Comparison of ENCODE assay signal across 8 cellular contexts in genomic region chr17:45061606-45062205, GRCh38. TPM values are rescaled to one million over a fixed set of nuclear protein-coding genes. Genes with fewer than 3 reads are reported as not detected.
DNase-seq lines count a peak whose midpoint lies in the region; ATAC-seq and TF ChIP-seq lines count a peak whose summit lies in the region.

No MANE protein-coding gene starts in this region.

- TF ChIP-seq CTCF in astrocyte of the spinal cord (IDR thresholded peaks at IDR 0.05; ENCODE audit: low read depth, low read length) (no peak), lower lobe of right lung (IDR thresholded peaks at IDR 0.05) (no peak), type B pancreatic cell (conservative IDR thresholded peaks at IDR 0.05) (no peak)

- no peaks in the 10 kb centered on the region for H3K27me3 ChIP-seq in lower lobe of right lung (ENCODE audit: low read depth)

- H3K9me3 Mint-ChIP-seq in activated naive CD4-positive, alpha-beta T cell treated with anti-CD3 and anti-CD28 coated beads for 36 hours: no peaks in the 10 kb centered on the region
- no peaks in the 10 kb centered on the region for H3K9me3 Mint-ChIP-seq in type B pancreatic cell

- H3K4me1 ChIP-seq in lower lobe of right lung: peaks cover 51% of the 10 kb centered on the region

- H3K27ac ChIP-seq in lower lobe of right lung: peak overlapping the region; percentile 91

- ATAC-seq in lower lobe of right lung (no peak), GM21717 (IDR thresholded peaks at IDR 0.05; ENCODE audit: unreplicated experiment) (no peak), GM18519 (IDR thresholded peaks at IDR 0.05; ENCODE audit: low FRiP score, unreplicated experiment) (no peak)

- in situ Hi-C loops in astrocyte of the spinal cord (cut with HindIII; ENCODE audit: low sequenced_read_pairs): no loop called here

- no peaks in the 10 kb centered on the region for H3K27me3 Mint-ChIP-seq in activated naive CD4-positive, alpha-beta T cell treated with anti-CD3 and anti-CD28 coated beads for 36 hours (ENCODE audit: low read depth)
- H3K27me3 Mint-ChIP-seq in type B pancreatic cell: no peaks in the 10 kb centered on the region

- H3K36me3 ChIP-seq in lower lobe of right lung: peaks cover 5% of the 10 kb centered on the region

- peaks cover 47% of the 10 kb centered on the region for H3K4me1 Mint-ChIP-seq in activated naive CD4-positive, alpha-beta T cell treated with anti-CD3 and anti-CD28 coated beads for 36 hours (ENCODE audit: low read depth)
- peaks cover 9% of the 10 kb centered on the region for H3K4me1 Mint-ChIP-seq in type B pancreatic cell (ENCODE audit: unreplicated experiment)

- no peaks in the 10 kb centered on the region for H3K9me3 ChIP-seq in lower lobe of right lung

- no peak for DNase-seq in activated naive CD4-positive, alpha-beta T cell treated with anti-CD3 and anti-CD28 coated beads for 36 hours
- DNase-seq in activated naive CD4-positive, alpha-beta T cell (lab: John Stamatoyannopoulos, UW): no peak
- DNase-seq in astrocyte of the spinal cord (ENCODE audit: low read depth, low spot score) (no peak), lower lobe of right lung (no peak), type B pancreatic cell (ENCODE audit: extremely low spot score, unreplicated experiment) (no peak), NCI-H146 (lab: John Stamatoyannopoulos, UW) (no peak)

- CTCF ChIA-PET in activated naive CD4-positive, alpha-beta T cell treated with anti-CD3 and anti-CD28 coated beads for 36 hours (lab: Charles Lee): interaction anchor here (0.6 to 1.5 kb wide), 5 partner anchors 9 to 240 kb away, joined by 3 to 5 read pairs (median 4); partner anchors contain the start of gene DCAKD

- peak overlapping the region; percentile 93 for H3K27ac Mint-ChIP-seq in activated naive CD4-positive, alpha-beta T cell treated with anti-CD3 and anti-CD28 coated beads for 36 hours
- H3K27ac Mint-ChIP-seq in type B pancreatic cell: peak overlapping the region; percentile 98

- peak overlapping the region; percentile 87 for H3K4me3 ChIP-seq in astrocyte of the spinal cord (ENCODE audit: low read depth, low read length)
- H3K4me3 ChIP-seq in lower lobe of right lung: peak overlapping the region; percentile 96

- intact Hi-C loops in activated naive CD4-positive, alpha-beta T cell treated with anti-CD3 and anti-CD28 coated beads for 36 hours (cut with micrococcal nuclease): loop anchor here (1.0 to 10.0 kb wide), 8 partner anchors 9 to 286 kb away; partner anchors contain the start of genes C1QL1, EFTUD2, HEXIM1 and HEXIM2
- intact Hi-C loops in lower lobe of right lung (cut with DNase I): no loop called here

- peaks cover 15% of the 10 kb centered on the region for H3K36me3 Mint-ChIP-seq in activated naive CD4-positive, alpha-beta T cell treated with anti-CD3 and anti-CD28 coated beads for 36 hours (ENCODE audit: low read depth)
- peaks cover 4% of the 10 kb centered on the region for H3K36me3 Mint-ChIP-seq in type B pancreatic cell

- peak overlapping the region; percentile 87 for H3K4me3 Mint-ChIP-seq in activated naive CD4-positive, alpha-beta T cell treated with anti-CD3 and anti-CD28 coated beads for 36 hours
- peak overlapping the region; percentile 100 for H3K4me3 Mint-ChIP-seq in type B pancreatic cell

RNA-seq across cellular contexts. Expression of gene NMT1, which starts 0.6 kb away (rescaled TPM):
- total RNA-seq in activated naive CD4-positive, alpha-beta T cell treated with anti-CD3 and anti-CD28 coated beads for 36 hours: 100 to 1,000 TPM; 234 to 235 TPM
- total RNA-seq in lower lobe of right lung (117 TPM), type B pancreatic cell (ENCODE audit: low replicate concordance) (97.0 and 98.8 TPM in 2 replicates)

RNA-seq across cellular contexts. Expression of gene DCAKD, which starts 10.3 kb away (rescaled TPM):
- 10 to 100 TPM; 38.1 to 38.9 TPM for total RNA-seq in activated naive CD4-positive, alpha-beta T cell treated with anti-CD3 and anti-CD28 coated beads for 36 hours
- total RNA-seq in lower lobe of right lung: 20.1 TPM
- total RNA-seq in type B pancreatic cell (ENCODE audit: low replicate concordance): 40.3 and 57.5 TPM in 2 replicates
